Comparison of ENCODE assay signal across 9 cellular contexts in the genomic region with DNA sequence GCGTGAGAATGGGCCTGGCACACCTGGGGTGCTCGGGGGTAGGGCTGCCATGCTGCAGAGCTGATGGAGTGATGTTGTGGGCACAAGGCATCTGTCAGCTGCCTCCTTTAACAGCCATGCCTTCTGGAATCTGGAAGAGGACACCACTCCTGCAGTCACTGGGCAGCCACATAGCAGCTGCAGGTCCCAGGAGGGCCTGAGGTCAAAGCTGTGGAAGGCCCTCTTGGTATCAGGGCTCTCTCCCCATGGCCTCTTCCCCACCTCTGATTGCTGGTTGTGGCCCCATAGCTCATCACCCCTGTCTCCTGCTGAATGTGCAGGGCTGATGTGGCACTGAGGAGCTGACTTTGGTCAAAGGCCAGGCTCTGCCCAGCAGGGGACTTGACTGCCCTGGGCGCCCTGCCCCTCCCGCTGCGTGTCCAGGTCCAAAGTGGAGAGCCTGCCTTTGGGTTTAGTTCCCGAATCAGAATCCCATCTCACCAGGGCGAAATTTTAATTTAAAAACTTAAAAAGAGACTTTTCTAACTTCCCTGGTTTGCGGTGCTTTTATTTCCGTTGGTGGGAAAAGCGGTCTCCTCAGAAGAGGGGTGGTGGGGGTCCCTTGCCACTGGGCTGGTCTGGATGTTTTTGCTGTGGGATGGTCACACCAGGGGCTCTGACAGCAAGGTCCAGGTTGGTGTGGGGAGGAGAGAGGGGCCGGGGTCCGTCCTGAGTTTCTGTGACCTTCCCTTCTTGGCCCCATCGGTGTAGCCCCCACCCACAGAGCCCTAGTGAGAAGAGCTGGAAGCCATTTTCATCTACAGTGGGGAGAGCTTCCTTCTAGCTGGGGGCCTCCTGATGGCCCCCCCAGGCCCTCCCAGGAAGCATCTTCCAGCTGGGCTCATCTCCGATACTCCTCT. TPM values are rescaled to one million over a fixed set of nuclear protein-coding genes. Genes with fewer than 3 reads are reported as not detected.
DNase-seq lines count a peak whose midpoint lies in the region; ATAC-seq and TF ChIP-seq lines count a peak whose summit lies in the region.
"Had no signal": no experiment of that assay in that cellular context is flagged by ENCODE, and none has a peak within 500 bp of the region (broad histone marks: within the 10 kb centered on the region; RNA-seq: fewer than 3 reads in every experiment).

No MANE protein-coding gene starts in this region.

- ATAC-seq in SK-N-SH treated with all-trans-retinoic acid at 6 μM for 48 hours (no peak), HG03565 (IDR thresholded peaks at IDR 0.05; ENCODE audit: unreplicated experiment) (no peak)
- no peak for ATAC-seq in stimulated activated effector memory CD8-positive, alpha-beta T cell treated with anti-CD3 and anti-CD28 coated beads, Interleukin-12 subunit alpha, Interleukin-12 subunit beta, amount 100 ng/mL, for 72 hours
- ATAC-seq: A549 had no signal

- no peak for TF ChIP-seq RAD21 in SK-N-SH (IDR thresholded peaks at IDR 0.05; ENCODE audit: low read length)

- H3K9me3 ChIP-seq in SK-N-SH (no peaks in the 10 kb centered on the region), HUES48 (ENCODE audit: control insufficient read depth, insufficient read depth, low read length) (no peaks in the 10 kb centered on the region), esophagus muscularis mucosa (no peaks in the 10 kb centered on the region)
- H3K9me3 ChIP-seq: A549 had no signal

- peak; percentile 40 for DNase-seq in SK-N-SH
- peak; percentile 49 for DNase-seq in ecto neural progenitor cell (ENCODE audit: low spot score)
- peak in 1 of 2 donors; percentile 75 for DNase-seq in stimulated activated effector memory CD8-positive, alpha-beta T cell treated with anti-CD3 and anti-CD28 coated beads, Interleukin-12 subunit alpha, Interleukin-12 subunit beta, amount 100 ng/mL, for 72 hours (ENCODE audit: low spot score in 2 of 2)
- DNase-seq in esophagus muscularis mucosa (ENCODE audit: extremely low spot score), result no peak
- DNase-seq in hippocampal formation (lab: John Stamatoyannopoulos, UW), result no peak

- H3K36me3 ChIP-seq in SK-N-SH (replicated peaks in 1 of 2; ENCODE audit: control insufficient read depth in 1 of 2, insufficient read depth in 2 of 2, low read length in 1 of 2) (peaks cover 8 to 23% of the 10 kb centered on the region in 2 experiments), HUES48 (ENCODE audit: control insufficient read depth, insufficient read depth, low read length) (0 out of 2 replicates have a peak, but pooled peaks cover 3% of the 10 kb centered on the region), esophagus muscularis mucosa (peaks cover 0 to 26% (median 23%) of the 10 kb centered on the region in 4 donors)

- H3K4me2 ChIP-seq in SK-N-SH, result no peak overlapping the region
- H3K4me2 ChIP-seq: A549 had no signal

- peaks cover 100% of the 10 kb centered on the region for H3K36me3 Mint-ChIP-seq in stimulated activated effector memory CD8-positive, alpha-beta T cell treated with anti-CD3 and anti-CD28 coated beads, Interleukin-12 subunit alpha, Interleukin-12 subunit beta, amount 100 ng/mL, for 72 hours

- H3K9me2 ChIP-seq in SK-N-SH, result no peaks in the 10 kb centered on the region

- CTCF ChIA-PET in SK-N-SH (lab: Yijun Ruan, JAX), result interaction anchor here (0.5 to 7.0 kb wide), 5 partner anchors 9 to 257 kb away, joined by 3 to 130 read pairs (median 5); no protein-coding TSS in a partner anchor

- POLR2A ChIA-PET in SK-N-SH (lab: Yijun Ruan, JAX), result interaction anchor here (1.1 kb wide), 1 partner anchor 24 kb away, joined by 3 read pairs; no protein-coding TSS in a partner anchor

- TF ChIP-seq CTCF in SK-N-SH (IDR thresholded peaks at IDR 0.05) (no peak), esophagus muscularis mucosa (IDR thresholded peaks at IDR 0.05) (no peak)

- H3K9me3 Mint-ChIP-seq in stimulated activated effector memory CD8-positive, alpha-beta T cell treated with anti-CD3 and anti-CD28 coated beads, Interleukin-12 subunit alpha, Interleukin-12 subunit beta, amount 100 ng/mL, for 72 hours, result no peaks in the 10 kb centered on the region

- peak overlapping the region; percentile 88 for H3K4me3 Mint-ChIP-seq in stimulated activated effector memory CD8-positive, alpha-beta T cell treated with anti-CD3 and anti-CD28 coated beads, Interleukin-12 subunit alpha, Interleukin-12 subunit beta, amount 100 ng/mL, for 72 hours

- no peak for TF ChIP-seq EP300 in SK-N-SH (IDR thresholded peaks at IDR 0.05; ENCODE audit: borderline replicate concordance in 1 of 2, low read depth in 1 of 2, low read length in 1 of 2)
- TF ChIP-seq EP300 in esophagus muscularis mucosa (IDR thresholded peaks at IDR 0.05), result no peak

- peaks cover 13% of the 10 kb centered on the region; the same call in 1 of the 2 replicates for H4K20me1 ChIP-seq in SK-N-SH (ENCODE audit: insufficient read depth)

- WGBS in SK-N-SH (ENCODE audit: low lambda C conversion rate), result 95% methylated on average over 13 of the region's 14 CpGs
- whole genome bisulfite sequencing in esophagus muscularis mucosa, result 86% methylated on average over 13 of the region's 14 CpGs

- no peak overlapping the region for H2AFZ ChIP-seq in SK-N-SH (ENCODE audit: low read depth)

- H3K27me3 ChIP-seq in SK-N-SH (ENCODE audit: insufficient read depth), result no peaks in the 10 kb centered on the region
- no peaks in the 10 kb centered on the region for H3K27me3 ChIP-seq in HUES48 (ENCODE audit: control insufficient read depth, insufficient read depth, low read length)
- H3K27me3 ChIP-seq in esophagus muscularis mucosa, result no peaks in the 10 kb centered on the region

- intact Hi-C loops in esophagus muscularis mucosa (cut with DNase I), result loop anchor here (5.0 kb wide), 1 partner anchor 34 kb away; no protein-coding TSS in a partner anchor

- H3K4me1 ChIP-seq in SK-N-SH (ENCODE audit: control insufficient read depth in 1 of 2, insufficient read depth in 2 of 2, low read depth in 1 of 2, low read length in 1 of 2) (peaks cover 19% of the 10 kb centered on the region in 2 experiments; a peak in 3 of 4 replicates), HUES48 (ENCODE audit: control insufficient read depth, insufficient read depth, low read length) (peaks cover 29% of the 10 kb centered on the region), esophagus muscularis mucosa (peaks cover 61 to 83% (median 77%) of the 10 kb centered on the region in 4 donors)

- H3K9ac ChIP-seq in SK-N-SH, result no peak overlapping the region
- H3K9ac ChIP-seq in HUES48 (ENCODE audit: low read depth, low read length), result no peak overlapping the region

- H3K4me3 ChIP-seq in SK-N-SH (ENCODE audit: low read depth in 2 of 2, low read length in 1 of 2) (no peak overlapping the region), HUES48 (ENCODE audit: low read depth, low read length) (no peak overlapping the region), esophagus muscularis mucosa (peak overlapping the region in 2 of 4 donors; percentile 35 to 55)
- H3K4me3 ChIP-seq: A549 had no signal

- H3K4me1 Mint-ChIP-seq in stimulated activated effector memory CD8-positive, alpha-beta T cell treated with anti-CD3 and anti-CD28 coated beads, Interleukin-12 subunit alpha, Interleukin-12 subunit beta, amount 100 ng/mL, for 72 hours, result peaks cover 63% of the 10 kb centered on the region

- peak overlapping the region; percentile 96 for H3K27ac Mint-ChIP-seq in stimulated activated effector memory CD8-positive, alpha-beta T cell treated with anti-CD3 and anti-CD28 coated beads, Interleukin-12 subunit alpha, Interleukin-12 subunit beta, amount 100 ng/mL, for 72 hours

- peaks cover 9% of the 10 kb centered on the region for H3F3A ChIP-seq in SK-N-SH (replicated peaks; ENCODE audit: insufficient read depth)

- H3K27ac ChIP-seq in SK-N-SH (ENCODE audit: low read depth in 2 of 2, low read length in 1 of 2) (no peak overlapping the region), HUES48 (ENCODE audit: low read depth, low read length) (peak overlapping the region; percentile 59), esophagus muscularis mucosa (replicated peaks in 1 of 4) (peak overlapping the region in 2 of 4 donors; percentile 52 to 62)

- no peak for TF ChIP-seq POLR2A in esophagus muscularis mucosa (IDR thresholded peaks at IDR 0.05; ENCODE audit: low read depth)

- peaks cover 52% of the 10 kb centered on the region for H3K79me2 ChIP-seq in SK-N-SH (ENCODE audit: insufficient read depth)

TF ChIP-seq in SK-N-SH, 30 proteins besides CTCF, POLR2A, EP300 and RAD21 (continues in another document):
- no peak for TF ChIP-seq SMC3 (IDR thresholded peaks at IDR 0.05; ENCODE audit: low read depth, low read length)

TF ChIP-seq in SK-N-SH treated with all-trans-retinoic acid at 6 μM for 48 hours, 23 proteins besides CTCF, POLR2A, EP300 and RAD21:
- TF ChIP-seq SNAI2 (CRISPR knock-in tag; IDR thresholded peaks at IDR 0.05), result no peak
- TF ChIP-seq, protein P1, sequence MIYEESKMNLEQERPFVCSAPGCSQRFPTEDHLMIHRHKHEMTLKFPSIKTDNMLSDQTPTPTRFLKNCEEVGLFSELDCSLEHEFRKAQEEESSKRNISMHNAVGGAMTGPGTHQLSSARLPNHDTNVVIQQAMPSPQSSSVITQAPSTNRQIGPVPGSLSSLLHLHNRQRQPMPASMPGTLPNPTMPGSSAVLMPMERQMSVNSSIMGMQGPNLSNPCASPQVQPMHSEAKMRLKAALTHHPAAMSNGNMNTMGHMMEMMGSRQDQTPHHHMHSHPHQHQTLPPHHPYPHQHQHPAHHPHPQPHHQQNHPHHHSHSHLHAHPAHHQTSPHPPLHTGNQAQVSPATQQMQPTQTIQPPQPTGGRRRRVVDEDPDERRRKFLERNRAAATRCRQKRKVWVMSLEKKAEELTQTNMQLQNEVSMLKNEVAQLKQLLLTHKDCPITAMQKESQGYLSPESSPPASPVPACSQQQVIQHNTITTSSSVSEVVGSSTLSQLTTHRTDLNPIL (CRISPR knock-in tag; IDR thresholded peaks at IDR 0.05; ENCODE audit: low read depth), result no peak

RNA-seq across cellular contexts. Expression of a gene that starts 5.9 kb away (rescaled TPM):
- 16.7 and 27.0 TPM in 2 replicates for polyA plus RNA-seq in SK-N-SH (2012; rRNA removed)
- polyA plus RNA-seq in SK-N-SH (2012; cell fraction: cytosol; rRNA removed), result 10.3 and 14.0 TPM in 2 replicates
- 14.0 and 19.5 TPM in 2 replicates for polyA plus RNA-seq in SK-N-SH (2012; cell fraction: nucleus; rRNA removed)
- total RNA-seq in esophagus muscularis mucosa, result 10 to 100 TPM in 3 of 4 donors, 1 to 10 TPM in 1; 9.1 to 16.2 (median 12.4) TPM

RNA-seq across cellular contexts. Expression of a gene that starts 30.7 kb away (rescaled TPM):
- 5.2 TPM in 2 replicates for polyA plus RNA-seq in SK-N-SH (2012; rRNA removed)
- 4.1 and 6.3 TPM in 2 replicates for polyA plus RNA-seq in SK-N-SH (2012; cell fraction: cytosol; rRNA removed)
- polyA plus RNA-seq in SK-N-SH (2012; cell fraction: nucleus; rRNA removed), result 5.5 and 8.1 TPM in 2 replicates
- 1 to 10 TPM; 2.1 to 8.1 (median 4.8) TPM for total RNA-seq in esophagus muscularis mucosa

RNA-seq across cellular contexts. Expression of a gene that starts 37.1 kb away (rescaled TPM):
- polyA plus RNA-seq in SK-N-SH (2012; rRNA removed), result 6.2 and 7.6 TPM in 2 replicates
- polyA plus RNA-seq in SK-N-SH (2012; cell fraction: cytosol; rRNA removed), result 1.8 and 3.0 TPM in 2 replicates
- polyA plus RNA-seq in SK-N-SH (2012; cell fraction: nucleus; rRNA removed), result 32.3 and 33.8 TPM in 2 replicates
- 1 to 10 TPM; 1.7 to 2.6 (median 2.1) TPM for total RNA-seq in esophagus muscularis mucosa

Comparison
In these comparisons a context has a peak if more than half of its experiments do, and no peak if none do; other contexts are left out.
1. DNase-seq: peak in SK-N-SH (single experiment) and ecto neural progenitor cell (single experiment); none in esophagus muscularis mucosa (single experiment) and hippocampal formation (0 of 2).